ENCODE assay signal across 1 cellular context in genomic region chr12:57759360-57759980, GRCh38.
TF ChIP-seq lines count a peak whose summit lies in the region.

No MANE protein-coding gene starts in this region.

TF ChIP-seq in HCT116, 20 proteins besides CTCF, POLR2A, EP300 and RAD21 (continued from another document):
- TF ChIP-seq, protein P1, sequence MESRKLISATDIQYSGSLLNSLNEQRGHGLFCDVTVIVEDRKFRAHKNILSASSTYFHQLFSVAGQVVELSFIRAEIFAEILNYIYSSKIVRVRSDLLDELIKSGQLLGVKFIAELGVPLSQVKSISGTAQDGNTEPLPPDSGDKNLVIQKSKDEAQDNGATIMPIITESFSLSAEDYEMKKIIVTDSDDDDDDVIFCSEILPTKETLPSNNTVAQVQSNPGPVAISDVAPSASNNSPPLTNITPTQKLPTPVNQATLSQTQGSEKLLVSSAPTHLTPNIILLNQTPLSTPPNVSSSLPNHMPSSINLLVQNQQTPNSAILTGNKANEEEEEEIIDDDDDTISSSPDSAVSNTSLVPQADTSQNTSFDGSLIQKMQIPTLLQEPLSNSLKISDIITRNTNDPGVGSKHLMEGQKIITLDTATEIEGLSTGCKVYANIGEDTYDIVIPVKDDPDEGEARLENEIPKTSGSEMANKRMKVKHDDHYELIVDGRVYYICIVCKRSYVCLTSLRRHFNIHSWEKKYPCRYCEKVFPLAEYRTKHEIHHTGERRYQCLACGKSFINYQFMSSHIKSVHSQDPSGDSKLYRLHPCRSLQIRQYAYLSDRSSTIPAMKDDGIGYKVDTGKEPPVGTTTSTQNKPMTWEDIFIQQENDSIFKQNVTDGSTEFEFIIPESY (IDR thresholded peaks at IDR 0.05; ENCODE audit: extremely low read depth, insufficient replicate concordance, low read length): no peak
- TF ChIP-seq FOSL1 (IDR thresholded peaks at IDR 0.05; ENCODE audit: low read depth) (no peak), EZH2 (IDR thresholded peaks at IDR 0.05) (no peak)
